ENCODE assay signal across 8 cellular contexts in genomic region chr7:129948877-129949291, GRCh38. TPM values are rescaled to one million over a fixed set of nuclear protein-coding genes. Genes with fewer than 3 reads are reported as not detected.
DNase-seq lines count a peak whose midpoint lies in the region; ATAC-seq, FAIRE-seq and TF ChIP-seq lines count a peak whose summit lies in the region.

No MANE protein-coding gene starts in this region.

- H3K9me3 Mint-ChIP-seq in T-helper 2 cell treated with Interferon-gamma antibody and Interleukin-4, amounts not matched to agents 5 μg/mL and 100 μg/mL, for 36 hours, result no peaks in the 10 kb centered on the region
- no peaks in the 10 kb centered on the region for H3K9me3 Mint-ChIP-seq in astrocyte (ENCODE audit: unreplicated experiment)

- H3K36me3 Mint-ChIP-seq in T-helper 2 cell treated with Interferon-gamma antibody and Interleukin-4, amounts not matched to agents 5 μg/mL and 100 μg/mL, for 36 hours (ENCODE audit: low read depth), result peaks cover 2% of the 10 kb centered on the region
- peaks cover 8% of the 10 kb centered on the region for H3K36me3 Mint-ChIP-seq in astrocyte (ENCODE audit: low read depth, unreplicated experiment)

- no peak for FAIRE-seq in astrocyte (lab: Jason Lieb, UNC)

- peak overlapping the region; percentile 78 for H3K27ac ChIP-seq in HEK293 (ENCODE audit: extremely low read depth, low read depth, low read length)
- peak overlapping the region; percentile 92 for H3K27ac ChIP-seq in astrocyte (ENCODE audit: low read depth, low read length)
- peak overlapping the region; percentile 92 for H3K27ac ChIP-seq in hepatocyte
- H3K27ac ChIP-seq in rectal smooth muscle tissue (ENCODE audit: low read depth, low read length), result peak overlapping the region; percentile 88
- peak overlapping the region; percentile 63 to 87 for H3K27ac ChIP-seq in aorta (ENCODE audit: low read depth in 1 of 2, low read length in 2 of 2)

- H2AFZ ChIP-seq in astrocyte (ENCODE audit: low read depth, low read length) (no peak overlapping the region), hepatocyte (no peak overlapping the region)

- H3K27ac Mint-ChIP-seq in T-helper 2 cell treated with Interferon-gamma antibody and Interleukin-4, amounts not matched to agents 5 μg/mL and 100 μg/mL, for 36 hours, result no peak overlapping the region
- no peak overlapping the region for H3K27ac Mint-ChIP-seq in astrocyte (ENCODE audit: unreplicated experiment)

- H3K79me2 ChIP-seq in astrocyte (ENCODE audit: insufficient read depth, low read length) (peaks cover 88% of the 10 kb centered on the region), hepatocyte (peaks cover 79% of the 10 kb centered on the region)

- no peaks in the 10 kb centered on the region for H3K9me3 ChIP-seq in HEK293 (ENCODE audit: control insufficient read depth, insufficient read depth, low read depth, low read length)
- no peaks in the 10 kb centered on the region for H3K9me3 ChIP-seq in astrocyte (ENCODE audit: insufficient read depth, low read depth, low read length)
- no peaks in the 10 kb centered on the region for H3K9me3 ChIP-seq in hepatocyte (ENCODE audit: low read depth)
- H3K9me3 ChIP-seq in aorta (ENCODE audit: control insufficient read depth, low read length), result no peaks in the 10 kb centered on the region

- POLR2A ChIA-PET in HEK293 (lab: Yijun Ruan, JAX), result interaction anchor here (0.6 to 1.9 kb wide), 10 partner anchors 9 to 1588 kb away, joined by 3 to 12 read pairs (median 4); no protein-coding TSS in a partner anchor

- H4K20me1 ChIP-seq in astrocyte (ENCODE audit: insufficient read depth, low read length) (peaks cover 71% of the 10 kb centered on the region), hepatocyte (ENCODE audit: insufficient read depth, poor library complexity, severe bottlenecking) (peaks cover 38% of the 10 kb centered on the region)

- H3K4me3 ChIP-seq in HEK293 (ENCODE audit: low read depth, low read length) (peak overlapping the region; percentile 78), astrocyte (ENCODE audit: insufficient read depth, low read depth, low read length) (peak overlapping the region; percentile 95), hepatocyte (peak overlapping the region; percentile 85), rectal smooth muscle tissue (ENCODE audit: low read length) (peak overlapping the region; percentile 99), aorta (ENCODE audit: low read length in 2 of 2) (peak overlapping the region; percentile 94 to 100)

- H3K9ac ChIP-seq in astrocyte (ENCODE audit: low read length), result peak overlapping the region; percentile 99
- peak overlapping the region; percentile 19 for H3K9ac ChIP-seq in rectal smooth muscle tissue (ENCODE audit: low read length)

- H3K36me3 ChIP-seq in HEK293 (ENCODE audit: control insufficient read depth in 2 of 2, insufficient read depth in 1 of 2, low read length in 2 of 2) (no peaks in the 10 kb centered on the region; a peak in 1 of 3 replicates), astrocyte (ENCODE audit: insufficient read depth, low read length) (no peaks in the 10 kb centered on the region), hepatocyte (replicated peaks; ENCODE audit: insufficient read depth, low read depth) (no peaks in the 10 kb centered on the region), rectal smooth muscle tissue (ENCODE audit: control insufficient read depth, insufficient read depth, low read length) (no peaks in the 10 kb centered on the region), aorta (ENCODE audit: control insufficient read depth in 1 of 2, insufficient read depth in 2 of 2, low read length in 1 of 2) (no peaks in the 10 kb centered on the region)

- TF ChIP-seq CTCF in HEK293 (tag by site-specific recombination; IDR thresholded peaks at IDR 0.05) (no peak), astrocyte (IDR thresholded peaks at IDR 0.05; ENCODE audit: insufficient read depth, low read depth, low read length) (no peak), hepatocyte (IDR thresholded peaks at IDR 0.05; ENCODE audit: poor library complexity) (no peak)

- under 1% methylated on average over 10 of the region's 10 CpGs for WGBS in hepatocyte (ENCODE audit: low lambda C conversion rate, missing lambda C conversion rate)
- WGBS in aorta, 2 donors, result 0 to 1% methylated on average over 10 of the region's 10 CpGs

- H3K9me2 ChIP-seq in hepatocyte (replicated peaks; ENCODE audit: insufficient read depth), result no peaks in the 10 kb centered on the region

- H3K27me3 ChIP-seq in astrocyte (ENCODE audit: insufficient read depth, low read length) (no peaks in the 10 kb centered on the region), hepatocyte (no peaks in the 10 kb centered on the region), rectal smooth muscle tissue (ENCODE audit: control insufficient read depth, insufficient read depth, low read length) (no peaks in the 10 kb centered on the region), aorta (ENCODE audit: control insufficient read depth in 1 of 2, insufficient read depth in 2 of 2, low read length in 1 of 2) (no peaks in the 10 kb centered on the region)

- H3K4me1 Mint-ChIP-seq in T-helper 2 cell treated with Interferon-gamma antibody and Interleukin-4, amounts not matched to agents 5 μg/mL and 100 μg/mL, for 36 hours (ENCODE audit: low read depth), result peaks cover 15% of the 10 kb centered on the region
- peaks cover 19% of the 10 kb centered on the region for H3K4me1 Mint-ChIP-seq in astrocyte (ENCODE audit: low read depth, unreplicated experiment)

- no peak overlapping the region for H3K4me3 Mint-ChIP-seq in T-helper 2 cell treated with Interferon-gamma antibody and Interleukin-4, amounts not matched to agents 5 μg/mL and 100 μg/mL, for 36 hours
- H3K4me3 Mint-ChIP-seq in astrocyte (ENCODE audit: unreplicated experiment), result no peak overlapping the region

- DNase-seq in GF-D8 (lab: John Stamatoyannopoulos, UW) (peak; percentile 28), NCI-H1092 (lab: John Stamatoyannopoulos, UW) (peak; percentile 90), astrocyte (ENCODE audit: low read depth) (peak; percentile 85), hepatocyte (ENCODE audit: low spot score) (peak; percentile 93), aorta (peak; percentile 92 to 93)
- peak; percentile 85 for DNase-seq in T-helper 2 cell treated with Interferon-gamma antibody and Interleukin-4, amounts not matched to agents 5 μg/mL and 100 μg/mL, for 36 hours (ENCODE audit: low spot score)

- intact Hi-C loops in aorta (cut with DNase I), result loop anchor here (5.0 kb wide), 2 partner anchors 67 to 82 kb away; no protein-coding TSS in a partner anchor

- peak; percentile 86 for ATAC-seq in aorta (ENCODE audit: low FRiP score)

- H3K4me2 ChIP-seq in astrocyte (ENCODE audit: low read length) (peak overlapping the region; percentile 96), hepatocyte (peak overlapping the region; percentile 78)

- no peaks in the 10 kb centered on the region for H3K27me3 Mint-ChIP-seq in T-helper 2 cell treated with Interferon-gamma antibody and Interleukin-4, amounts not matched to agents 5 μg/mL and 100 μg/mL, for 36 hours (ENCODE audit: low read depth)
- H3K27me3 Mint-ChIP-seq in astrocyte (ENCODE audit: low read depth, unreplicated experiment), result no peaks in the 10 kb centered on the region

- CTCF ChIA-PET in HEK293 (lab: Yijun Ruan, JAX), result interaction anchor here (0.7 to 3.7 kb wide), 4 partner anchors 14 to 119 kb away, joined by 3 to 27 read pairs (median 4); no protein-coding TSS in a partner anchor

- H3K4me1 ChIP-seq in HEK293 (ENCODE audit: control insufficient read depth, insufficient read depth, low read length) (peaks cover 3% of the 10 kb centered on the region; the same call in 1 of the 2 replicates), astrocyte (ENCODE audit: insufficient read depth, low read length) (peaks cover 24% of the 10 kb centered on the region), hepatocyte (ENCODE audit: insufficient read depth) (peaks cover 24% of the 10 kb centered on the region), rectal smooth muscle tissue (ENCODE audit: control insufficient read depth, insufficient read depth, low read length) (peaks cover 21% of the 10 kb centered on the region), aorta (ENCODE audit: control insufficient read depth in 1 of 2, insufficient read depth in 2 of 2, low read length in 2 of 2) (peaks cover 0 to 4% of the 10 kb centered on the region in 2 donors)

TF ChIP-seq in HEK293, 187 proteins besides CTCF, POLR2A, EP300 and RAD21 (continues in another document):
- TF ChIP-seq ZBTB7A (tag by site-specific recombination; IDR thresholded peaks at IDR 0.05; ENCODE audit: low read depth) (no peak), ZNF280D (tag by site-specific recombination; IDR thresholded peaks at IDR 0.05) (no peak), ZNF768 (tag by site-specific recombination; IDR thresholded peaks at IDR 0.05) (no peak), ZNF366 (tag by site-specific recombination; conservative IDR thresholded peaks at IDR 0.05) (peak; percentile 86), ZNF610 (tag by site-specific recombination; IDR thresholded peaks at IDR 0.05; ENCODE audit: borderline replicate concordance) (0 out of 2 replicates have a peak, but pooled peaks have one; percentile 36), SCRT1 (tag by site-specific recombination; IDR thresholded peaks at IDR 0.05; ENCODE audit: borderline replicate concordance) (peak; percentile 97)

RNA-seq across cellular contexts. Expression of gene UBE2H, which starts 3.9 kb away (rescaled TPM):
- total RNA-seq in astrocyte (171 and 194 TPM in 2 replicates), hepatocyte (61.6 and 73.4 TPM in 2 replicates), aorta (100 to 1,000 TPM; 141 to 173 TPM)
- polyA plus RNA-seq in hepatocyte (85.5 and 98.9 TPM in 2 replicates), aorta (10 to 100 TPM; 52.3 to 57.9 TPM)

Comparison
In these comparisons a context has a peak if more than half of its experiments do, and no peak if none do; other contexts are left out.
1. Peak in every context shown above with its lines: DNase-seq, ATAC-seq, H3K4me3 ChIP-seq and H3K27ac ChIP-seq.
2. DNase-seq: peak in every context shown above with its lines; median percentile 93 in hepatocyte; 92 in aorta; 90 in NCI-H1092; 85 in T-helper 2 cell treated with Interferon-gamma antibody and Interleukin-4, amounts not matched to agents 5 μg/mL and 100 μg/mL, for 36 hours; 85 in astrocyte; 28 in GF-D8.